Comparison of ENCODE assay signal across 12 cellular contexts in genomic region chr17:62085511-62086408, GRCh38. TPM values are rescaled to one million over a fixed set of nuclear protein-coding genes. Genes with fewer than 3 reads are reported as not detected.
A peak's percentile ranks its signal among the peaks of the same experiment; 100 is the strongest.
DNase-seq lines count a peak whose midpoint lies in the region; ATAC-seq, FAIRE-seq and TF ChIP-seq lines count a peak whose summit lies in the region.
"Had no signal": no experiment of that assay in that cellular context is flagged by ENCODE, and none has a peak within 500 bp of the region (broad histone marks: within the 10 kb centered on the region; RNA-seq: fewer than 3 reads in every experiment).

No MANE protein-coding gene starts in this region.

- ATAC-seq in CD4-positive, CD25-positive, alpha-beta regulatory T cell (ENCODE audit: low read depth in 2 of 2): peak in 1 of 2 donors; percentile 62
- ATAC-seq in GM21423 (IDR thresholded peaks at IDR 0.05; ENCODE audit: unreplicated experiment): peak; percentile 64
- ATAC-seq in HepG2: peak; percentile 78
- ATAC-seq in HG03442 (IDR thresholded peaks at IDR 0.05; ENCODE audit: unreplicated experiment): no peak

- peaks cover 0 to 11% (median 7%) of the 10 kb centered on the region in 4 donors for H3K4me1 Mint-ChIP-seq in CD4-positive, CD25-positive, alpha-beta regulatory T cell
- peaks cover 14% of the 10 kb centered on the region for H3K4me1 Mint-ChIP-seq in T-helper 2 cell treated with Interferon-gamma antibody and Interleukin-4, amounts not matched to agents 5 μg/mL and 100 μg/mL, for 36 hours (ENCODE audit: low read depth)
- H3K4me1 Mint-ChIP-seq: neural crest cell had no signal

- H3K4me1 ChIP-seq in CD4-positive, CD25-positive, alpha-beta regulatory T cell (ENCODE audit: control insufficient read depth, insufficient read depth, low read length, poor library complexity, severe bottlenecking): peaks cover 5% of the 10 kb centered on the region
- H3K4me1 ChIP-seq in HepG2 (ENCODE audit: insufficient read depth, low read length): peaks cover 63% of the 10 kb centered on the region

- peak in 1 of 2 experiments; percentile 68; a peak in 2 of 4 replicates for TF ChIP-seq EP300 in HepG2 (IDR thresholded peaks at IDR 0.05; ENCODE audit: low read depth in 2 of 2, low read length in 2 of 2)
- no peak for TF ChIP-seq EP300 in HepG2 (CRISPR knock-in tag; IDR thresholded peaks at IDR 0.05; ENCODE audit: borderline replicate concordance)

- peak overlapping the region in 2 of 3 donors; percentile 34 to 63 for H3K27ac Mint-ChIP-seq in CD4-positive, CD25-positive, alpha-beta regulatory T cell
- no peak overlapping the region for H3K27ac Mint-ChIP-seq in T-helper 2 cell treated with Interferon-gamma antibody and Interleukin-4, amounts not matched to agents 5 μg/mL and 100 μg/mL, for 36 hours
- H3K27ac Mint-ChIP-seq: type B pancreatic cell had no signal

- 69% methylated on average over 7 of the region's 7 CpGs for WGBS in HepG2 (ENCODE audit: low lambda C conversion rate)

- no peak for FAIRE-seq in HepG2 (lab: Jason Lieb, UNC)

- H3K9me3 Mint-ChIP-seq in CD4-positive, CD25-positive, alpha-beta regulatory T cell: no peaks in the 10 kb centered on the region
- no peaks in the 10 kb centered on the region for H3K9me3 Mint-ChIP-seq in T-helper 2 cell treated with Interferon-gamma antibody and Interleukin-4, amounts not matched to agents 5 μg/mL and 100 μg/mL, for 36 hours
- H3K9me3 Mint-ChIP-seq: neural crest cell had no signal

- H3K9me3 ChIP-seq in CD4-positive, CD25-positive, alpha-beta regulatory T cell (ENCODE audit: control insufficient read depth in 2 of 2, low read length in 2 of 2): no peaks in the 10 kb centered on the region
- H3K9me3 ChIP-seq in HepG2 (ENCODE audit: low read length): no peaks in the 10 kb centered on the region
- H3K9me3 ChIP-seq: HAP-1 had no signal

- H3K4me2 ChIP-seq in HepG2 (ENCODE audit: low read depth, low read length): peak overlapping the region; percentile 52

- peaks cover 5% of the 10 kb centered on the region for H3K27me3 Mint-ChIP-seq in CD4-positive, CD25-positive, alpha-beta regulatory T cell
- H3K27me3 Mint-ChIP-seq in T-helper 2 cell treated with Interferon-gamma antibody and Interleukin-4, amounts not matched to agents 5 μg/mL and 100 μg/mL, for 36 hours (ENCODE audit: low read depth): peaks cover 2% of the 10 kb centered on the region
- H3K27me3 Mint-ChIP-seq: type B pancreatic cell had no signal

- no peak overlapping the region for H3K9ac ChIP-seq in HepG2 (ENCODE audit: insufficient read depth, low read depth, low read length)

- no peaks in the 10 kb centered on the region for H3K36me3 ChIP-seq in CD4-positive, CD25-positive, alpha-beta regulatory T cell (ENCODE audit: control insufficient read depth, insufficient read depth, low read length)
- H3K36me3 ChIP-seq in HepG2 (replicated peaks in 1 of 2; ENCODE audit: control insufficient read depth in 1 of 2, insufficient read depth in 2 of 2, low read length in 2 of 2): no peaks in the 10 kb centered on the region
- H3K36me3 ChIP-seq: HAP-1 had no signal

- intact Hi-C loops in HepG2 (cut with micrococcal nuclease; ENCODE audit: unreplicated experiment): no loop called here

- POLR2A ChIA-PET in HepG2 (lab: Yijun Ruan, JAX): interaction anchor here (1.0 to 3.1 kb wide), 7 partner anchors 9 to 24 kb away, joined by 5 to 34 read pairs (median 9); no protein-coding TSS in a partner anchor

- peak; percentile 7; the same call in 1 of the 2 replicates for TF ChIP-seq CTCF in HepG2 (CRISPR knock-in tag; IDR thresholded peaks at IDR 0.05)

- H3K79me2 ChIP-seq in HepG2 (ENCODE audit: insufficient read depth, low read length): no peaks in the 10 kb centered on the region

- H3K27ac ChIP-seq in CD4-positive, CD25-positive, alpha-beta regulatory T cell (ENCODE audit: insufficient read depth, low read length, poor library complexity, severe bottlenecking): no peak overlapping the region
- H3K27ac ChIP-seq in HepG2 (ENCODE audit: extremely low read length, insufficient read depth, low read length) (peak overlapping the region; percentile 48), caudate nucleus (ENCODE audit: low read depth, low read length) (no peak overlapping the region)

- no peaks in the 10 kb centered on the region for H3K27me3 ChIP-seq in CD4-positive, CD25-positive, alpha-beta regulatory T cell (ENCODE audit: control insufficient read depth, insufficient read depth, low read length)
- no peaks in the 10 kb centered on the region for H3K27me3 ChIP-seq in HepG2 (ENCODE audit: control insufficient read depth in 1 of 2, insufficient read depth in 2 of 2, low read length in 2 of 2)

- TSS peak; percentile 83 for BruUV-seq in HepG2 (replicated peaks; lab: Mats Ljungman, UMichigan)

- H2AFZ ChIP-seq in HepG2 (ENCODE audit: low read length): peak overlapping the region; percentile 59

- no peak for TF ChIP-seq POLR2A in HepG2 (IDR thresholded peaks at IDR 0.05; ENCODE audit: insufficient read depth in 1 of 2, low read depth in 2 of 2, low read length in 2 of 2)

- CTCF ChIA-PET in HepG2 (lab: Yijun Ruan, JAX; ENCODE audit: low intra/inter-chr PET ratio, low total read pairs): no interaction called here

- peak; percentile 27; the same call in 1 of the 2 replicates for TF ChIP-seq RAD21 in HepG2 (CRISPR knock-in tag; IDR thresholded peaks at IDR 0.05)

- in situ Hi-C loops in HepG2 (cut with HindIII; ENCODE audit: extremely low pct_ligation_motif_present, low pct_unique_long_range_greater_than_20kb): no loop called here

- DNase-seq in CD4-positive, CD25-positive, alpha-beta regulatory T cell: peak in 1 of 3 donors; percentile 66
- DNase-seq in T-helper 2 cell treated with Interferon-gamma antibody and Interleukin-4, amounts not matched to agents 5 μg/mL and 100 μg/mL, for 36 hours (ENCODE audit: low spot score): peak; percentile 9
- DNase-seq in HepG2 (ENCODE audit: low spot score) (peak; percentile 79), caudate nucleus (lab: John Stamatoyannopoulos, UW) (no peak), NCI-H446 treated with DMSO at 0.1 percent for 48 hours (lab: John Stamatoyannopoulos, UW) (no peak), amygdala (lab: John Stamatoyannopoulos, UW) (no peak)
- DNase-seq: aorta had no signal

- no peaks in the 10 kb centered on the region for H4K20me1 ChIP-seq in HepG2 (ENCODE audit: insufficient read depth, low read length)

- no peaks in the 10 kb centered on the region for H3K36me3 Mint-ChIP-seq in CD4-positive, CD25-positive, alpha-beta regulatory T cell
- H3K36me3 Mint-ChIP-seq in T-helper 2 cell treated with Interferon-gamma antibody and Interleukin-4, amounts not matched to agents 5 μg/mL and 100 μg/mL, for 36 hours (ENCODE audit: low read depth): no peaks in the 10 kb centered on the region
- H3K36me3 Mint-ChIP-seq: type B pancreatic cell had no signal

- H3K4me3 ChIP-seq in CD4-positive, CD25-positive, alpha-beta regulatory T cell (ENCODE audit: low read depth, low read length): no peak overlapping the region
- no peak overlapping the region; a peak in 1 of 6 replicates for H3K4me3 ChIP-seq in HepG2 (replicated peaks in 1 of 3; ENCODE audit: insufficient read depth in 1 of 3, low read depth in 2 of 3, low read length in 3 of 3)
- H3K4me3 ChIP-seq: HAP-1 had no signal

- H3K4me3 Mint-ChIP-seq in CD4-positive, CD25-positive, alpha-beta regulatory T cell: no peak overlapping the region
- no peak overlapping the region for H3K4me3 Mint-ChIP-seq in T-helper 2 cell treated with Interferon-gamma antibody and Interleukin-4, amounts not matched to agents 5 μg/mL and 100 μg/mL, for 36 hours
- H3K4me3 Mint-ChIP-seq: neural crest cell, type B pancreatic cell had no signal

TF ChIP-seq in HepG2, 621 proteins besides CTCF, POLR2A, EP300 and RAD21 (continues in another document):
- TF ChIP-seq CHD2 (IDR thresholded peaks at IDR 0.05; ENCODE audit: low read depth, low read length): no peak
- TF ChIP-seq ZNF598 (CRISPR knock-in tag; IDR thresholded peaks at IDR 0.05; ENCODE audit: borderline replicate concordance): no peak
- no peak for TF ChIP-seq HNRNPUL1 (IDR thresholded peaks at IDR 0.05; ENCODE audit: low read depth, low read length)
- TF ChIP-seq ZNF121 (CRISPR knock-in tag; IDR thresholded peaks at IDR 0.05): no peak
- TF ChIP-seq ZNF629 (CRISPR knock-in tag; conservative IDR thresholded peaks at IDR 0.05): no peak
- no peak for TF ChIP-seq SIX1 (CRISPR knock-in tag; IDR thresholded peaks at IDR 0.05; ENCODE audit: borderline replicate concordance)
- no peak for TF ChIP-seq MAF1 (CRISPR knock-in tag; IDR thresholded peaks at IDR 0.05; ENCODE audit: borderline replicate concordance)
- TF ChIP-seq ZNF772 (CRISPR knock-in tag; IDR thresholded peaks at IDR 0.05): peak; percentile 57; the same call in 1 of the 2 replicates
- no peak for TF ChIP-seq ZNF720 (CRISPR knock-in tag; IDR thresholded peaks at IDR 0.05)
- peak; percentile 87; the same call in 1 of the 2 replicates for TF ChIP-seq ZNF292 (CRISPR knock-in tag; IDR thresholded peaks at IDR 0.05; ENCODE audit: borderline replicate concordance, low read depth)

RNA-seq across cellular contexts. Expression of gene MED13, which starts 20.7 kb away (rescaled TPM):
- total RNA-seq in CD4-positive, CD25-positive, alpha-beta regulatory T cell: 107 TPM
- polyA plus RNA-seq in CD4-positive, CD25-positive, alpha-beta regulatory T cell: 1 to 10 TPM; 3.9 to 6.2 (median 5.2) TPM
- 69.1 and 70.9 TPM in 2 replicates for total RNA-seq in HepG2 (2016; rRNA removed; fragmentation: Illumina TruSeq; extraction: Trizol)
- 28.7 and 34.2 TPM in 2 replicates for total RNA-seq in HepG2 (2016; cell fraction: cytosol; rRNA removed; fragmentation: Illumina TruSeq; extraction: Trizol; ENCODE audit: low read depth)
- total RNA-seq in HepG2 (2016; cell fraction: insoluble cytoplasmic fraction; rRNA removed; fragmentation: Illumina TruSeq; extraction: Trizol): 60.8 and 66.7 TPM in 2 replicates
- 34.4 and 35.2 TPM in 2 replicates for total RNA-seq in HepG2 (2016; cell fraction: membrane; rRNA removed; fragmentation: Illumina TruSeq; extraction: Trizol)
- total RNA-seq in HepG2 (2016; cell fraction: nucleus; rRNA removed; fragmentation: Illumina TruSeq; extraction: Trizol): 74.9 and 87.2 TPM in 2 replicates
- 25.2 and 27.4 TPM in 2 replicates for polyA plus RNA-seq in HepG2 (2011; rRNA removed)
- polyA plus RNA-seq in HepG2 (2011; cell fraction: cytosol; rRNA removed): 9.5 and 15.5 TPM in 2 replicates
- polyA plus RNA-seq in HepG2 (2011; cell fraction: nucleus; rRNA removed): 22.1 and 24.5 TPM in 2 replicates
- 18.1 and 18.8 TPM in 2 replicates for polyA plus RNA-seq in HepG2 (2012)
- 1.1 and 1.2 TPM in 2 replicates for polyA plus RNA-seq in HepG2 (2016; cell fraction: cytosol; fragmentation: Illumina TruSeq; extraction: Trizol; ENCODE audit: low read depth)
- polyA plus RNA-seq in HepG2 (2016; cell fraction: insoluble cytoplasmic fraction; fragmentation: Illumina TruSeq; extraction: Trizol; ENCODE audit: low read depth): 22.4 and 23.2 TPM in 2 replicates
- polyA plus RNA-seq in HepG2 (2016; cell fraction: membrane; fragmentation: Illumina TruSeq; extraction: Trizol; ENCODE audit: low read depth): 3.0 and 3.5 TPM in 2 replicates
- 29.6 and 33.8 TPM in 2 replicates for polyA plus RNA-seq in HepG2 (2016; cell fraction: nucleus; fragmentation: Illumina TruSeq; extraction: Trizol; ENCODE audit: insufficient read depth, low read depth)
- polyA minus RNA-seq in HepG2 (2011; rRNA and poly(A)+ RNA removed; ENCODE audit: low replicate concordance): 248 and 289 TPM in 2 replicates
- 47.7 and 70.8 TPM in 2 replicates for polyA minus RNA-seq in HepG2 (2011; cell fraction: cytosol; rRNA and poly(A)+ RNA removed)
- polyA minus RNA-seq in HepG2 (2011; cell fraction: nucleus; rRNA and poly(A)+ RNA removed): 160 and 215 TPM in 2 replicates

Comparison
In these comparisons a context has a peak if more than half of its experiments do, and no peak if none do; other contexts are left out.
1. DNase-seq: peak in T-helper 2 cell treated with Interferon-gamma antibody and Interleukin-4, amounts not matched to agents 5 μg/mL and 100 μg/mL, for 36 hours (single experiment) and HepG2 (single experiment); none in caudate nucleus (0 of 61), NCI-H446 treated with DMSO at 0.1 percent for 48 hours (single experiment) and amygdala (0 of 56).